ENCODE assay signal across 17 cellular contexts in the genomic region with DNA sequence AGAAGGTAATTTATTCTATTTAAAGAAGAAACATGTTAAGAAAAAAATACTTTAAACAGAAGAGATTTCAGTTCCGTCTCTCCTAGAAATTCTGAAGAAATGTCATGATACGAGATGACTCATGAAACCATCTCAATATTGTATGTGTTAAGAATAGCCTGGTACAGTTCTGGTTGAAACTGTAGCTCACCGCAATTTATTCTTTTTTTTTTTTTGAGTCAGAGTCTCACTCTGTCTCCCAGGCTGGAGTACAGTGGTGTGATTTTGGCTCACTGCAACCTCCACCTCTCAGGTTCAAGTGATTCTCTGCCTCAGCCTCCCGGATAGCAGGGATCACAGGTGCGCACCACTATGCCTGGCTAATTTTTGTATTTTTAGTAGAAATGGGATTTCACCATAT.
DNase-seq lines count a peak whose midpoint lies in the region; ATAC-seq and TF ChIP-seq lines count a peak whose summit lies in the region.
"Had no signal": no experiment of that assay in that cellular context is flagged by ENCODE, and none has a peak within 500 bp of the region (broad histone marks: within the 10 kb centered on the region; RNA-seq: fewer than 3 reads in every experiment).

No MANE protein-coding gene starts in this region.

- peaks cover 0 to 17% of the 10 kb centered on the region in 2 donors for H3K36me3 ChIP-seq in psoas muscle (ENCODE audit: insufficient read depth in 1 of 2, low read depth in 1 of 2)

- TF ChIP-seq CTCF in psoas muscle (IDR thresholded peaks at IDR 0.05), result no peak

- no peaks in the 10 kb centered on the region for H3K9me3 ChIP-seq in psoas muscle

- WGBS in psoas muscle, 3 donors, result 81 to 93% (median 84%) methylated on average over 5 of the region's 5 CpGs

- no peak for DNase-seq in activated CD4-positive, CD25-positive, alpha-beta regulatory T cell (lab: John Stamatoyannopoulos, UW)
- peak; percentile 75 for DNase-seq in RPMI7951 (ENCODE audit: low read depth)
- no peak for DNase-seq in psoas muscle
- DNase-seq in NCI-H146 treated with DMSO at 0.1 percent for 48 hours (lab: John Stamatoyannopoulos, UW; ENCODE audit: unreplicated experiment), result no peak
- no peak for DNase-seq in NCI-H128 (lab: John Stamatoyannopoulos, UW; ENCODE audit: unreplicated experiment)
- no peak for DNase-seq in SK-N-DZ (ENCODE audit: low spot score)
- DNase-seq: activated CD8-positive, alpha-beta memory T cell treated with anti-CD3 and anti-CD28 coated beads, Interleukin-2, amount 50 U/mL, for 48 hours; central memory CD4-positive, alpha-beta T cell; DMS79 treated with DMSO at 0.1 percent for 48 hours; foreskin fibroblast; KG1; NCI-H446 treated with DMSO at 0.1 percent for 48 hours; T-cell had no signal

- no peak overlapping the region for H3K4me3 ChIP-seq in psoas muscle

- ATAC-seq in activated CD4-positive, CD25-positive, alpha-beta regulatory T cell treated with anti-CD3 and anti-CD28 coated beads, Interleukin-2, amount 50 U/mL, for 24 hours, result peak; percentile 88 to 93
- ATAC-seq in HG02840 (IDR thresholded peaks at IDR 0.05; ENCODE audit: low FRiP score, unreplicated experiment), result peak; percentile 90
- ATAC-seq in psoas muscle, result peak; percentile 30 to 68 (median 52)
- ATAC-seq: left lobe of liver, T-cell had no signal

- intact Hi-C loops in psoas muscle (cut with DNase I), result no loop called here

- H3K27me3 ChIP-seq in psoas muscle (ENCODE audit: insufficient read depth in 3 of 3, low read length in 2 of 3), result no peaks in the 10 kb centered on the region

- no peak overlapping the region for H3K27ac ChIP-seq in psoas muscle
- H3K27ac ChIP-seq: 22Rv1 had no signal

- peaks cover 10% of the 10 kb centered on the region for H3K4me1 ChIP-seq in psoas muscle
